22 cellular contexts compared by ENCODE assay signal in the genomic region with DNA sequence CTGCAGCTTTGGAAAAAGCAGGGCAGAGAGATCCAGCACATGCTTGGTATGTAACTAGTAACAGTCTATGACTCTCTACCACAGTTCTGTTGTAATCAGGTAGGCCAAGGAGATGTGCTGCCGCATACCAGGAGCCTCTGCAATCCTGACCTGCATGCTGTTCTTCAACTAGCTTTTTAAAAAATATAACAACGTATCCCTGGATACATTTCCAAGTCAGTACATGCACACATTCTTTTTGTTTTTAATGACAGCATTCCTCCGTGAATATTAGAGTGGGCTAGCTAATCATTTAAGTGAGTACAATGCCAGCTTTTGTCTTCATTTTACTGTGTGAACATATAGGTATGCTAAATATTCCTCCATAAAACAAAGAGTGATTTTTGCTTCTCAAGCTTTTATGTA.
DNase-seq lines count a peak whose midpoint lies in the region; ATAC-seq, FAIRE-seq and TF ChIP-seq lines count a peak whose summit lies in the region.
"Had no signal": no experiment of that assay in that cellular context is flagged by ENCODE, and none has a peak within 500 bp of the region (broad histone marks: within the 10 kb centered on the region; RNA-seq: fewer than 3 reads in every experiment).

No MANE protein-coding gene starts in this region.

- no peak for TF ChIP-seq CTCF in bronchial epithelial cell (IDR thresholded peaks at IDR 0.05; ENCODE audit: insufficient read depth, low read length, severe bottlenecking)

- no peaks in the 10 kb centered on the region for H3K36me3 ChIP-seq in bronchial epithelial cell (ENCODE audit: control insufficient read depth, insufficient read depth, low read length)
- H3K36me3 ChIP-seq: thoracic aorta had no signal

- DNase-seq in Right ventricle myocardium superior (no peak), cardiac septum (ENCODE audit: low spot score) (no peak), bronchial epithelial cell (ENCODE audit: low read depth) (peak; percentile 78), left kidney (ENCODE audit: low read depth, low spot score) (peak; percentile 21), NCI-H510A (lab: John Stamatoyannopoulos, UW) (no peak), HuH-7 (ENCODE audit: low spot score) (no peak)
- DNase-seq: activated B cell treated with CpG ODN at 0.5 μM for 24 hours; activated naive CD8-positive, alpha-beta T cell treated with anti-CD3 and anti-CD28 coated beads, Interleukin-2, amount 10 ng/mL, durations not matched to agents 7 days and 5 days; caudate nucleus; DMS53; heart right ventricle; Karpas-422; left cardiac atrium; NCI-H1417; NK-92 treated with Interleukin-12 subunit alpha and Interleukin-12 subunit beta, amount 100 ng/mL, for 24 hours; SHP77 had no signal

- H3K4me3 ChIP-seq in bronchial epithelial cell (ENCODE audit: low read depth, low read length): no peak overlapping the region
- H3K4me3 ChIP-seq: heart right ventricle, skin epidermis, thoracic aorta had no signal

- intact Hi-C loops in Right ventricle myocardium superior (cut with DNase I): no loop called here
- intact Hi-C loops in cardiac septum (cut with DNase I): loop anchor here (10.0 kb wide), 1 partner anchor 804 kb away; no protein-coding TSS in a partner anchor

- peak; percentile 76 for FAIRE-seq in bronchial epithelial cell (lab: Jason Lieb, UNC)
- FAIRE-seq: A204.1 had no signal

- peak; percentile 10 for ATAC-seq in Right ventricle myocardium superior (ENCODE audit: poor library complexity)
- no peak for ATAC-seq in GM18907 (IDR thresholded peaks at IDR 0.05; ENCODE audit: unreplicated experiment)
- ATAC-seq in GM19397 (IDR thresholded peaks at IDR 0.05; ENCODE audit: unreplicated experiment): no peak
- ATAC-seq: HCT116 had no signal

- H3K27me3 ChIP-seq in bronchial epithelial cell (ENCODE audit: control insufficient read depth, insufficient read depth, low read length): no peaks in the 10 kb centered on the region
- H3K27me3 ChIP-seq: heart right ventricle had no signal

Comparison
In these comparisons a context has a peak if more than half of its experiments do, and no peak if none do; other contexts are left out.
1. DNase-seq: peak in bronchial epithelial cell (single experiment) and left kidney (single experiment); none in Right ventricle myocardium superior (single experiment), cardiac septum (single experiment), NCI-H510A (single experiment) and HuH-7 (single experiment).